ENCODE assay signal across 21 cellular contexts in genomic region chr12:12336511-12336910, GRCh38. TPM values are rescaled to one million over a fixed set of nuclear protein-coding genes. Genes with fewer than 3 reads are reported as not detected.
DNase-seq lines count a peak whose midpoint lies in the region; ATAC-seq, FAIRE-seq and TF ChIP-seq lines count a peak whose summit lies in the region.
"Had no signal": no experiment of that assay in that cellular context is flagged by ENCODE, and none has a peak within 500 bp of the region (broad histone marks: within the 10 kb centered on the region; RNA-seq: fewer than 3 reads in every experiment).

No MANE protein-coding gene starts in this region.

- H3K79me2 ChIP-seq in HepG2 (ENCODE audit: insufficient read depth, low read length) (no peaks in the 10 kb centered on the region), hepatocyte (no peaks in the 10 kb centered on the region)

- TF ChIP-seq CTCF in HepG2 (CRISPR knock-in tag; IDR thresholded peaks at IDR 0.05) (no peak), right lobe of liver (IDR thresholded peaks at IDR 0.05) (no peak), hepatocyte (IDR thresholded peaks at IDR 0.05; ENCODE audit: poor library complexity) (no peak), osteocyte (IDR thresholded peaks at IDR 0.05) (no peak)

- H3K4me2 ChIP-seq in HepG2 (ENCODE audit: low read depth, low read length) (0 out of 2 replicates have a peak overlapping the region, but pooled peaks have one; percentile 43), hepatocyte (no peak overlapping the region)

- H3K9ac ChIP-seq in HepG2 (ENCODE audit: insufficient read depth, low read depth, low read length), result no peak overlapping the region
- H3K9ac ChIP-seq: GM23248 had no signal

- no peak for TF ChIP-seq RAD21 in HepG2 (CRISPR knock-in tag; IDR thresholded peaks at IDR 0.05)

- no TSS peak for BruUV-seq in HepG2 (replicated peaks; lab: Mats Ljungman, UMichigan)

- 100% methylated on average over 1 of the region's 1 CpG for WGBS in HepG2 (ENCODE audit: low lambda C conversion rate)
- WGBS in right lobe of liver (ENCODE audit: insufficient coverage, low coverage, low lambda C conversion rate, missing lambda C conversion rate), result 93% methylated on average over 1 of the region's 1 CpG
- 93% methylated on average over 1 of the region's 1 CpG for WGBS in hepatocyte (ENCODE audit: low lambda C conversion rate, missing lambda C conversion rate)

- POLR2A ChIA-PET in HepG2 (lab: Yijun Ruan, JAX), result interaction anchor here (1.5 to 2.1 kb wide), 2 partner anchors 13 to 15 kb away, joined by 5 to 7 read pairs; partner anchors contain the start of gene MANSC1

- peak overlapping the region; percentile 33 for H3K27ac ChIP-seq in HepG2 (ENCODE audit: extremely low read length, insufficient read depth, low read length)
- H3K27ac ChIP-seq in right lobe of liver, result peak overlapping the region in 1 of 3 donors; percentile 35
- peak overlapping the region; percentile 19 for H3K27ac ChIP-seq in hepatocyte
- H3K27ac ChIP-seq: GM23248 had no signal

- no peak for FAIRE-seq in HepG2 (lab: Jason Lieb, UNC)
- FAIRE-seq: GM19239, HTR-8/SVneo had no signal

- H3K36me3 Mint-ChIP-seq in osteocyte (ENCODE audit: unreplicated experiment), result peaks cover 3% of the 10 kb centered on the region
- H3K36me3 Mint-ChIP-seq: CD4-positive, CD25-positive, alpha-beta regulatory T cell; CD8-positive, alpha-beta memory T cell had no signal

- DNase-seq in HepG2 (ENCODE audit: low spot score), result no peak
- no peak for DNase-seq in right lobe of liver
- DNase-seq in hepatocyte (ENCODE audit: low spot score), result no peak
- no peak for DNase-seq in osteocyte (ENCODE audit: extremely low spot score, unreplicated experiment)
- DNase-seq: C1 segment of cervical spinal cord; CD4-positive, CD25-positive, alpha-beta regulatory T cell; CD8-positive, alpha-beta memory T cell; COR-L47; DMS 273 treated with DMSO at 0.1 percent for 48 hours; DMS79; GDM1; GM23248; KBM-7 had no signal

- peaks cover 44% of the 10 kb centered on the region for H3K4me1 Mint-ChIP-seq in osteocyte (ENCODE audit: unreplicated experiment)

- TF ChIP-seq EP300 in HepG2 (IDR thresholded peaks at IDR 0.05; ENCODE audit: low read depth in 2 of 2, low read length in 2 of 2) (no peak), HepG2 (CRISPR knock-in tag; IDR thresholded peaks at IDR 0.05; ENCODE audit: borderline replicate concordance) (no peak)

- H3K36me3 ChIP-seq in HepG2 (replicated peaks in 1 of 2; ENCODE audit: control insufficient read depth in 1 of 2, insufficient read depth in 2 of 2, low read length in 2 of 2), result no peaks in the 10 kb centered on the region
- H3K36me3 ChIP-seq in right lobe of liver, result no peaks in the 10 kb centered on the region
- H3K36me3 ChIP-seq in hepatocyte (replicated peaks; ENCODE audit: insufficient read depth, low read depth), result no peaks in the 10 kb centered on the region
- H3K36me3 ChIP-seq: HAP-1 had no signal

- in situ Hi-C loops in HepG2 (cut with HindIII; ENCODE audit: extremely low pct_ligation_motif_present, low pct_unique_long_range_greater_than_20kb), result no loop called here

- H3K9me3 Mint-ChIP-seq in osteocyte (ENCODE audit: unreplicated experiment), result no peaks in the 10 kb centered on the region
- H3K9me3 Mint-ChIP-seq: CD8-positive, alpha-beta memory T cell; IgD-negative memory B cell had no signal

- intact Hi-C loops in HepG2 (cut with micrococcal nuclease; ENCODE audit: unreplicated experiment) (no loop called here), right lobe of liver (cut with DNase I) (loop anchor here (10.0 kb wide), 2 partner anchors 252 to 262 kb away; partner anchors contain the start of gene BCL2L14 (in 1 of the 2))

- peaks cover 34% of the 10 kb centered on the region for H3K4me1 ChIP-seq in HepG2 (ENCODE audit: insufficient read depth, low read length)
- peaks cover 0 to 27% (median 2%) of the 10 kb centered on the region in 4 donors for H3K4me1 ChIP-seq in right lobe of liver
- H3K4me1 ChIP-seq in hepatocyte (ENCODE audit: insufficient read depth), result peaks cover 12% of the 10 kb centered on the region

- H3K27me3 ChIP-seq in HepG2 (ENCODE audit: control insufficient read depth in 1 of 2, insufficient read depth in 2 of 2, low read length in 2 of 2) (no peaks in the 10 kb centered on the region), right lobe of liver (no peaks in the 10 kb centered on the region), hepatocyte (no peaks in the 10 kb centered on the region)

- CTCF ChIA-PET in HepG2 (lab: Yijun Ruan, JAX; ENCODE audit: low intra/inter-chr PET ratio, low total read pairs), result no interaction called here

- H3K27ac Mint-ChIP-seq in osteocyte (ENCODE audit: unreplicated experiment), result peak overlapping the region; percentile 14
- H3K27ac Mint-ChIP-seq: B cell; CD4-positive, CD25-positive, alpha-beta regulatory T cell; IgD-negative memory B cell had no signal

- H3K27me3 Mint-ChIP-seq in osteocyte (ENCODE audit: unreplicated experiment), result no peaks in the 10 kb centered on the region

- H3K9me2 ChIP-seq in hepatocyte (replicated peaks; ENCODE audit: insufficient read depth), result no peaks in the 10 kb centered on the region

- no peak overlapping the region for H2AFZ ChIP-seq in HepG2 (ENCODE audit: low read length)
- no peak overlapping the region for H2AFZ ChIP-seq in hepatocyte
- H2AFZ ChIP-seq: GM23248 had no signal

- ATAC-seq in HepG2, result no peak
- no peak for ATAC-seq in right lobe of liver
- ATAC-seq in GM19397 (IDR thresholded peaks at IDR 0.05; ENCODE audit: unreplicated experiment), result no peak
- ATAC-seq in HG03108 (IDR thresholded peaks at IDR 0.05; ENCODE audit: unreplicated experiment), result no peak
- no peak for ATAC-seq in GM18909 (IDR thresholded peaks at IDR 0.05; ENCODE audit: poor library complexity, unreplicated experiment)

- no peaks in the 10 kb centered on the region for H3K9me3 ChIP-seq in HepG2 (ENCODE audit: low read length)
- no peaks in the 10 kb centered on the region for H3K9me3 ChIP-seq in right lobe of liver
- no peaks in the 10 kb centered on the region for H3K9me3 ChIP-seq in hepatocyte (ENCODE audit: low read depth)
- H3K9me3 ChIP-seq: HAP-1 had no signal

- TF ChIP-seq POLR2A in HepG2 (IDR thresholded peaks at IDR 0.05; ENCODE audit: insufficient read depth in 1 of 2, low read depth in 2 of 2, low read length in 2 of 2) (no peak), right lobe of liver (IDR thresholded peaks at IDR 0.05) (no peak)

- no peak overlapping the region for H3K4me3 Mint-ChIP-seq in osteocyte (ENCODE audit: unreplicated experiment)
- H3K4me3 Mint-ChIP-seq: B cell; CD4-positive, CD25-positive, alpha-beta regulatory T cell; CD8-positive, alpha-beta memory T cell; IgD-negative memory B cell had no signal

- H3K4me3 ChIP-seq in HepG2 (replicated peaks in 1 of 3; ENCODE audit: insufficient read depth in 1 of 3, low read depth in 2 of 3, low read length in 3 of 3), result no peak overlapping the region
- H3K4me3 ChIP-seq in right lobe of liver, result no peak overlapping the region
- no peak overlapping the region for H3K4me3 ChIP-seq in hepatocyte
- H3K4me3 ChIP-seq: GM23248, HAP-1 had no signal

- H4K20me1 ChIP-seq in HepG2 (ENCODE audit: insufficient read depth, low read length) (no peaks in the 10 kb centered on the region), hepatocyte (ENCODE audit: insufficient read depth, poor library complexity, severe bottlenecking) (no peaks in the 10 kb centered on the region)

RNA-seq across cellular contexts. Expression of gene MANSC1, which starts 13.5 kb away (rescaled TPM):
- 4.2 and 4.4 TPM in 2 replicates for total RNA-seq in HepG2 (2016; rRNA removed; fragmentation: Illumina TruSeq; extraction: Trizol)
- 0.91 and 1.4 TPM in 2 replicates for total RNA-seq in HepG2 (2016; cell fraction: cytosol; rRNA removed; fragmentation: Illumina TruSeq; extraction: Trizol; ENCODE audit: low read depth)
- 3.6 and 4.5 TPM in 2 replicates for total RNA-seq in HepG2 (2016; cell fraction: insoluble cytoplasmic fraction; rRNA removed; fragmentation: Illumina TruSeq; extraction: Trizol)
- total RNA-seq in HepG2 (2016; cell fraction: membrane; rRNA removed; fragmentation: Illumina TruSeq; extraction: Trizol), result 4.4 and 4.9 TPM in 2 replicates
- 3.2 TPM in 2 replicates for total RNA-seq in HepG2 (2016; cell fraction: nucleus; rRNA removed; fragmentation: Illumina TruSeq; extraction: Trizol)
- polyA plus RNA-seq in HepG2 (2011; rRNA removed), result 1.9 TPM in 2 replicates
- 1.7 and 1.8 TPM in 2 replicates for polyA plus RNA-seq in HepG2 (2011; cell fraction: cytosol; rRNA removed)
- polyA plus RNA-seq in HepG2 (2011; cell fraction: nucleus; rRNA removed), result 0.40 and 0.69 TPM in 2 replicates
- polyA plus RNA-seq in HepG2 (2012), result 7.8 and 9.6 TPM in 2 replicates
- 3.7 and 5.4 TPM in 2 replicates for polyA plus RNA-seq in HepG2 (2016; cell fraction: cytosol; fragmentation: Illumina TruSeq; extraction: Trizol; ENCODE audit: low read depth)
- 6.7 and 7.4 TPM in 2 replicates for polyA plus RNA-seq in HepG2 (2016; cell fraction: insoluble cytoplasmic fraction; fragmentation: Illumina TruSeq; extraction: Trizol; ENCODE audit: low read depth)
- 8.2 and 9.1 TPM in 2 replicates for polyA plus RNA-seq in HepG2 (2016; cell fraction: membrane; fragmentation: Illumina TruSeq; extraction: Trizol; ENCODE audit: low read depth)
- 9.8 and 10.0 TPM in 2 replicates for polyA plus RNA-seq in HepG2 (2016; cell fraction: nucleus; fragmentation: Illumina TruSeq; extraction: Trizol; ENCODE audit: insufficient read depth, low read depth)
- 0.76 and 1.3 TPM in 2 replicates for polyA minus RNA-seq in HepG2 (2011; rRNA and poly(A)+ RNA removed; ENCODE audit: low replicate concordance)
- 1.5 and 2.0 TPM in 2 replicates for polyA minus RNA-seq in HepG2 (2011; cell fraction: cytosol; rRNA and poly(A)+ RNA removed)
- polyA minus RNA-seq in HepG2 (2011; cell fraction: nucleus; rRNA and poly(A)+ RNA removed), result 0.26 and 0.62 TPM in 2 replicates
- total RNA-seq in right lobe of liver, result 10 to 100 TPM in 1 of 6 experiments, 1 to 10 TPM in 5; 8.1 to 13.8 (median 8.8) TPM
- 14.0 and 17.4 TPM in 2 replicates for total RNA-seq in hepatocyte
- 15.4 and 20.5 TPM in 2 replicates for polyA plus RNA-seq in hepatocyte
- 8.8 and 9.1 TPM in 2 replicates for total RNA-seq in osteocyte

RNA-seq across cellular contexts. Expression of gene BORCS5, which starts 20.4 kb away (rescaled TPM):
- total RNA-seq in HepG2 (2016; rRNA removed; fragmentation: Illumina TruSeq; extraction: Trizol), result 3.9 and 8.2 TPM in 2 replicates
- total RNA-seq in HepG2 (2016; cell fraction: cytosol; rRNA removed; fragmentation: Illumina TruSeq; extraction: Trizol; ENCODE audit: low read depth), result 3.0 and 3.6 TPM in 2 replicates
- 7.3 and 9.1 TPM in 2 replicates for total RNA-seq in HepG2 (2016; cell fraction: insoluble cytoplasmic fraction; rRNA removed; fragmentation: Illumina TruSeq; extraction: Trizol)
- 3.7 and 4.9 TPM in 2 replicates for total RNA-seq in HepG2 (2016; cell fraction: membrane; rRNA removed; fragmentation: Illumina TruSeq; extraction: Trizol)
- total RNA-seq in HepG2 (2016; cell fraction: nucleus; rRNA removed; fragmentation: Illumina TruSeq; extraction: Trizol), result 4.0 and 6.6 TPM in 2 replicates
- polyA plus RNA-seq in HepG2 (2011; rRNA removed), result 3.3 and 4.7 TPM in 2 replicates
- 3.9 and 5.2 TPM in 2 replicates for polyA plus RNA-seq in HepG2 (2011; cell fraction: cytosol; rRNA removed)
- 6.4 and 8.1 TPM in 2 replicates for polyA plus RNA-seq in HepG2 (2011; cell fraction: nucleus; rRNA removed)
- 3.6 and 5.8 TPM in 2 replicates for polyA plus RNA-seq in HepG2 (2012)
- 3.0 and 4.3 TPM in 2 replicates for polyA plus RNA-seq in HepG2 (2016; cell fraction: cytosol; fragmentation: Illumina TruSeq; extraction: Trizol; ENCODE audit: low read depth)
- polyA plus RNA-seq in HepG2 (2016; cell fraction: insoluble cytoplasmic fraction; fragmentation: Illumina TruSeq; extraction: Trizol; ENCODE audit: low read depth), result 8.0 and 9.3 TPM in 2 replicates
- polyA plus RNA-seq in HepG2 (2016; cell fraction: membrane; fragmentation: Illumina TruSeq; extraction: Trizol; ENCODE audit: low read depth), result 5.1 and 6.0 TPM in 2 replicates
- polyA plus RNA-seq in HepG2 (2016; cell fraction: nucleus; fragmentation: Illumina TruSeq; extraction: Trizol; ENCODE audit: insufficient read depth, low read depth), result 3.9 and 7.7 TPM in 2 replicates
- 5.6 and 7.5 TPM in 2 replicates for polyA minus RNA-seq in HepG2 (2011; rRNA and poly(A)+ RNA removed; ENCODE audit: low replicate concordance)
- polyA minus RNA-seq in HepG2 (2011; cell fraction: cytosol; rRNA and poly(A)+ RNA removed), result 3.8 and 3.9 TPM in 2 replicates
- 12.2 and 13.7 TPM in 2 replicates for polyA minus RNA-seq in HepG2 (2011; cell fraction: nucleus; rRNA and poly(A)+ RNA removed)
- 10 to 100 TPM in 1 of 6 experiments, 1 to 10 TPM in 5; 6.0 to 11.1 (median 8.0) TPM for total RNA-seq in right lobe of liver
- total RNA-seq in hepatocyte, result 11.2 and 12.8 TPM in 2 replicates
- 6.6 and 13.3 TPM in 2 replicates for polyA plus RNA-seq in hepatocyte
- total RNA-seq in osteocyte, result 16.7 and 17.1 TPM in 2 replicates
